In the genomic region with DNA sequence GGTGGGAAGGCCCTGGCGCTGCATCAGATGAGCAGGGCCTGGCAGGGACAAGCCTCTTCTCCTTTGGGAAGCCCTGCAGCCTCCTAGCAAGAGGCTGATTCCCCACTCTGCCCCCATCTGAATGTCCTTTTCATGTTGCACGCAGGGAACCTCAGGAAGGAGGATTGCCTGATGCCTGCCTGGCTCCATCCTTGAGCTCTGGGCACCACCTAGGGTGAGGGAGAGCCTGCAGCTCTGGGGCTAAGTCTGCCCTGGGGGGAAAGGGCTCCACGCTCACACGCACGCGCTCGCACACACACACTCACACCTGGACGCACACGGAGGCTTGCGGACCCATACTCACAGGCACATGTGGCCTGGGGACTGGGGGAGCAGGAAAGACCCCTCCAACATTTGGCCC, we compare ENCODE assay signal across 21 cellular contexts.
"Had no signal": no experiment of that assay in that cellular context is flagged by ENCODE, and none has a peak within 500 bp of the region (broad histone marks: within the 10 kb centered on the region; RNA-seq: fewer than 3 reads in every experiment).

No MANE protein-coding gene starts in this region.

- H3K36me3 Mint-ChIP-seq: naive thymus-derived CD8-positive, alpha-beta T cell had no signal

- H3K27ac Mint-ChIP-seq: activated CD4-positive, alpha-beta T cell treated with anti-CD3 and anti-CD28 coated beads, Interleukin-2, amount 10 ng/mL, durations not matched to agents 7 days and 5 days; activated CD8-positive, alpha-beta T cell treated with anti-CD3 and anti-CD28 coated beads, Interleukin-2, amount 10 ng/mL, durations not matched to agents 7 days and 5 days; dendritic cell treated with granulocyte-macrophage colony-stimulating factor and Interleukin-4, amounts not matched to agents 40 ng/mL and 50 ng/mL, for 4 days; naive thymus-derived CD8-positive, alpha-beta T cell; T-helper 2 cell treated with Interferon-gamma antibody and Interleukin-4, amounts not matched to agents 5 μg/mL and 100 μg/mL, for 36 hours had no signal

- H3K27ac ChIP-seq: breast epithelium, hepatocyte, lower lobe of right lung, tibial artery had no signal

- ATAC-seq: activated CD8-positive, alpha-beta T cell treated with anti-CD3 and anti-CD28 coated beads, Interleukin-2, amount 10 ng/mL, durations not matched to agents 7 days and 5 days; activated T-cell treated with anti-CD3 and anti-CD28 coated beads, Interleukin-2, amount 50 U/mL, for 4 hours; left colon; lower lobe of right lung; naive thymus-derived CD8-positive, alpha-beta T cell had no signal

- H3K4me3 Mint-ChIP-seq: activated CD4-positive, alpha-beta T cell treated with anti-CD3 and anti-CD28 coated beads, Interleukin-2, amount 10 ng/mL, durations not matched to agents 7 days and 5 days; activated CD8-positive, alpha-beta T cell treated with anti-CD3 and anti-CD28 coated beads, Interleukin-2, amount 10 ng/mL, durations not matched to agents 7 days and 5 days; dendritic cell treated with granulocyte-macrophage colony-stimulating factor and Interleukin-4, amounts not matched to agents 40 ng/mL and 50 ng/mL, for 4 days; naive thymus-derived CD8-positive, alpha-beta T cell; T-helper 2 cell treated with Interferon-gamma antibody and Interleukin-4, amounts not matched to agents 5 μg/mL and 100 μg/mL, for 36 hours had no signal

- DNase-seq: activated CD4-positive, alpha-beta T cell treated with anti-CD3 and anti-CD28 coated beads, Interleukin-2, amount 10 ng/mL, durations not matched to agents 7 days and 5 days; activated CD8-positive, alpha-beta memory T cell treated with anti-CD3 and anti-CD28 coated beads, Interleukin-2, amount 50 U/mL, for 4 hours; activated CD8-positive, alpha-beta T cell treated with anti-CD3 and anti-CD28 coated beads, Interleukin-2, amount 10 ng/mL, durations not matched to agents 7 days and 5 days; activated naive CD4-positive, alpha-beta T cell treated with anti-CD3 and anti-CD28 coated beads, Interleukin-2, amount 50 U/mL, for 16 hours; activated T-cell treated with anti-CD3 and anti-CD28 coated beads, Interleukin-2, amount 50 U/mL, for 4 hours; effector memory CD4-positive, alpha-beta T cell; foreskin fibroblast; nucleus accumbens; retina; stimulated activated CD4-positive, alpha-beta T cell treated with anti-CD3 and anti-CD28 coated beads, Interleukin-12 subunit alpha, Interleukin-12 subunit beta, amount 100 ng/mL, for 4 hours; stimulated activated CD4-positive, alpha-beta T cell treated with anti-CD3 and anti-CD28 coated beads, Interleukin-1b, Interleukin-23, amount 100 ng/mL, for 48 hours; stimulated activated CD8-positive, alpha-beta memory T cell treated with anti-CD3 and anti-CD28 coated beads, Interleukin-4, amount 100 ng/mL, for 48 hours; stimulated activated naive CD4-positive, alpha-beta T cell treated with Interleukin-2 at 50 U/mL for 16 hours; tibial artery had no signal

- H3K9me3 Mint-ChIP-seq: activated CD4-positive, alpha-beta T cell treated with anti-CD3 and anti-CD28 coated beads, Interleukin-2, amount 10 ng/mL, durations not matched to agents 7 days and 5 days; activated T-cell treated with anti-CD3 and anti-CD28 coated beads, Interleukin-2, amount 50 U/mL, for 4 hours; dendritic cell treated with granulocyte-macrophage colony-stimulating factor and Interleukin-4, amounts not matched to agents 40 ng/mL and 50 ng/mL, for 4 days; naive thymus-derived CD8-positive, alpha-beta T cell; T-helper 2 cell treated with Interferon-gamma antibody and Interleukin-4, amounts not matched to agents 5 μg/mL and 100 μg/mL, for 36 hours had no signal

- H3K9me3 ChIP-seq: breast epithelium, lower lobe of right lung, tibial artery had no signal

- H3K36me3 ChIP-seq: breast epithelium, lower lobe of right lung had no signal

- H3K4me3 ChIP-seq: breast epithelium, hepatocyte, lower lobe of right lung, tibial artery had no signal
